22 cellular contexts compared by ENCODE assay signal in the genomic region with DNA sequence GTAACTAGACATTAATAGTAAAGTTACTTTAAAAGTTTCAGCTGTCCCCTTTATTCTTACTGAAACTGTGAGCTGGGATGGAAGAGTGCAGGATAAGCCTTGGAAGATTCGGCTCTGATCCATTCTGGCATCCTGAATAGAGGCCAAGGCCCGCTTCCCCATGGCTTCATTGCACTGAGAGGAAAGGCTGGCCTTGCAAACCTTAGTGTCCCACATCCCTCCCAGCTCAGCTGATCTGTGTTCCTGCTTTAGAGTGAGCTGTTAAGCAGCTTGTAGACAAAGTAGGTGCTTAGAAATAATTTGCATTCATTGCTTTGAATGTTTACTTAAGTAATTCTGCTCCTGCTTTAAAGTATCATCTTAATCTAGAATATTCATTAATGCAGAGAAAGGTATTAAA.
"Had no signal": no experiment of that assay in that cellular context is flagged by ENCODE, and none has a peak within 500 bp of the region (broad histone marks: within the 10 kb centered on the region; RNA-seq: fewer than 3 reads in every experiment).

No MANE protein-coding gene starts in this region.

- H3K36me3 ChIP-seq: breast epithelium, MG63 had no signal

- H3K27me3 Mint-ChIP-seq: activated CD4-positive, alpha-beta memory T cell treated with anti-CD3 and anti-CD28 coated beads, Interleukin-2, amount 10 ng/mL, durations not matched to agents 7 days and 5 days; activated naive CD8-positive, alpha-beta T cell treated with anti-CD3 and anti-CD28 coated beads, Interleukin-2, amount 10 ng/mL, durations not matched to agents 7 days and 5 days; T-helper 17 cell had no signal

- ATAC-seq: activated T-cell treated with anti-CD3 and anti-CD28 coated beads, Interleukin-2, amount 50 U/mL, for 72 hours; T-helper 17 cell had no signal

- H3K4me1 Mint-ChIP-seq: activated CD4-positive, alpha-beta memory T cell treated with anti-CD3 and anti-CD28 coated beads, Interleukin-2, amount 10 ng/mL, durations not matched to agents 7 days and 5 days; activated naive CD8-positive, alpha-beta T cell treated with anti-CD3 and anti-CD28 coated beads, Interleukin-2, amount 10 ng/mL, durations not matched to agents 7 days and 5 days had no signal

- H3K4me3 ChIP-seq: breast epithelium, MG63 had no signal

- H3K9me3 ChIP-seq: breast epithelium, MG63 had no signal

- H3K4me3 Mint-ChIP-seq: activated CD4-positive, alpha-beta memory T cell treated with anti-CD3 and anti-CD28 coated beads, Interleukin-2, amount 10 ng/mL, durations not matched to agents 7 days and 5 days; activated naive CD8-positive, alpha-beta T cell treated with anti-CD3 and anti-CD28 coated beads, Interleukin-2, amount 10 ng/mL, durations not matched to agents 7 days and 5 days; activated T-cell treated with anti-CD3 and anti-CD28 coated beads, Interleukin-2, amount 50 U/mL, for 72 hours; T-helper 17 cell had no signal

- DNase-seq: activated CD4-positive, alpha-beta memory T cell treated with anti-CD3 and anti-CD28 coated beads, Interleukin-2, amount 10 ng/mL, durations not matched to agents 7 days and 5 days; activated CD4-positive, alpha-beta T cell treated with anti-CD3 and anti-CD28 coated beads, Interleukin-2, amount 50 U/mL, for 1 hour; activated CD4-positive, CD25-positive, alpha-beta regulatory T cell; activated CD8-positive, alpha-beta memory T cell treated with anti-CD3 and anti-CD28 coated beads, Interleukin-2, amount 50 U/mL, for 4 hours; activated naive CD4-positive, alpha-beta T cell treated with anti-CD3 and anti-CD28 coated beads, Interleukin-2, amount 50 U/mL, for 16 hours; activated naive CD8-positive, alpha-beta T cell treated with anti-CD3 and anti-CD28 coated beads, Interleukin-2, amount 10 ng/mL, durations not matched to agents 7 days and 5 days; activated T-cell treated with anti-CD3 and anti-CD28 coated beads, Interleukin-2, amount 50 U/mL, for 72 hours; aorta; caudate nucleus; MG63; MV-4-11; NCI-H1092 treated with DMSO at 0.1 percent for 48 hours; NCI-H1417 treated with DMSO at 0.1 percent for 48 hours; NCI-H1694; NCI-H2029; NCI-H446 treated with DMSO at 0.1 percent for 48 hours; NCI-H524 treated with DMSO at 0.1 percent for 48 hours; SIG-M5; T-helper 17 cell; T-helper 9 cell had no signal

- H3K9me3 Mint-ChIP-seq: activated CD4-positive, alpha-beta memory T cell treated with anti-CD3 and anti-CD28 coated beads, Interleukin-2, amount 10 ng/mL, durations not matched to agents 7 days and 5 days; activated naive CD8-positive, alpha-beta T cell treated with anti-CD3 and anti-CD28 coated beads, Interleukin-2, amount 10 ng/mL, durations not matched to agents 7 days and 5 days; activated T-helper 2 cell treated with anti-CD3 and anti-CD28 coated beads, Interferon-gamma antibody, Interleukin-2, Interleukin-4, amounts not matched to agents 10 μg/mL and 5 μg/mL and 100 μg/mL, durations not matched to agents 14 hours and 24 hours and 36 hours had no signal

- H3K27ac Mint-ChIP-seq: activated CD4-positive, alpha-beta memory T cell treated with anti-CD3 and anti-CD28 coated beads, Interleukin-2, amount 10 ng/mL, durations not matched to agents 7 days and 5 days; activated naive CD8-positive, alpha-beta T cell treated with anti-CD3 and anti-CD28 coated beads, Interleukin-2, amount 10 ng/mL, durations not matched to agents 7 days and 5 days; activated T-cell treated with anti-CD3 and anti-CD28 coated beads, Interleukin-2, amount 50 U/mL, for 72 hours; activated T-helper 2 cell treated with anti-CD3 and anti-CD28 coated beads, Interferon-gamma antibody, Interleukin-2, Interleukin-4, amounts not matched to agents 10 μg/mL and 5 μg/mL and 100 μg/mL, durations not matched to agents 14 hours and 24 hours and 36 hours; T-helper 17 cell had no signal

- H3K27ac ChIP-seq: breast epithelium had no signal

- H3K27me3 ChIP-seq: breast epithelium, MG63 had no signal

- H3K4me1 ChIP-seq: breast epithelium had no signal
